In the genomic region with DNA sequence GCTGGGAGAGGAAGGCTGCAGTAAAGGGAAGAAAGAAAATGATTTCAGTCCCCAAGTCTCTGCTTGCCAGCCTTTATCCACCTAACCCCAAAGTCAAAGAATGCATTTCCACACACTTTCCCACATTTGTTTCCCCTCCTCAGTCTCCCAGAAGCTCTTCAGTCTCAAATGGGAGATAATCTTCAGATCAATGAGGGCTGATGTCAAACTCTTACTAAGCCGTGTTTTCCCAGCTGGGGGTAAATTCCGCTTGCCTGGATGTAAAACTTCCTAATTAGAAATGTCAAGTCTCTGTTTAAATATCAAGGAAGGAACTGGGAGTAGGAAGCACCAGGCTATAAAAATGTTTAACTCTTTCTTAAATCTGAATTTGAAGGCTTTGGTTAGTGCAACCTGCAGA, we compare ENCODE assay signal across 30 cellular contexts.
A peak's percentile ranks its signal among the peaks of the same experiment; 100 is the strongest.
DNase-seq lines count a peak whose midpoint lies in the region; ATAC-seq and TF ChIP-seq lines count a peak whose summit lies in the region.
"Had no signal": no experiment of that assay in that cellular context is flagged by ENCODE, and none has a peak within 500 bp of the region (broad histone marks: within the 10 kb centered on the region; RNA-seq: fewer than 3 reads in every experiment).

No MANE protein-coding gene starts in this region.

- no peak overlapping the region for H3T11ph ChIP-seq in H9 (ENCODE audit: low read length)

- no peaks in the 10 kb centered on the region for H3K27me3 ChIP-seq in H9 (ENCODE audit: insufficient read depth, low read length)
- H3K27me3 ChIP-seq: SJCRH30 had no signal

- peaks cover 4 to 14% (median 14%) of the 10 kb centered on the region in 3 experiments for H3K36me3 Mint-ChIP-seq in H9 (ENCODE audit: insufficient read depth in 1 of 3, low read depth in 3 of 3)
- H3K36me3 Mint-ChIP-seq in WTC11, result peaks cover 10% of the 10 kb centered on the region
- H3K36me3 Mint-ChIP-seq in progenitor cell of endocrine pancreas (ENCODE audit: insufficient read depth), result peaks cover 1% of the 10 kb centered on the region

- peaks cover 10% of the 10 kb centered on the region for H3K9me3 ChIP-seq in H9 (ENCODE audit: control insufficient read depth, low read depth, low read length)
- H3K9me3 ChIP-seq: SJCRH30 had no signal

- in situ Hi-C loops in G401 (cut with HindIII; ENCODE audit: low sequenced_read_pairs), result no loop called here

- no peak overlapping the region for H3K4me2 ChIP-seq in H9 (ENCODE audit: insufficient read depth, insufficient read length, low read length)
- H3K4me2 ChIP-seq: BLaER1 treated with 17β-estradiol and CSF1 and Interleukin-3, amounts not matched to agents 10 nM and 100 nM; PC-9 had no signal

- no peak overlapping the region for H2BK120ac ChIP-seq in H9 (ENCODE audit: low read depth, low read length, poor library complexity, severe bottlenecking)

- no peak overlapping the region for H2BK12ac ChIP-seq in H9 (ENCODE audit: insufficient read length, low read depth, low read length)

- H4K91ac ChIP-seq in H9 (ENCODE audit: insufficient read length, low read depth, low read length), result no peak overlapping the region

- POLR2A ChIA-PET in WTC11 (lab: Charles Lee), result no interaction called here

- no peaks in the 10 kb centered on the region for H3K4me1 ChIP-seq in H9 (ENCODE audit: insufficient read depth, low read length)
- H3K4me1 ChIP-seq: BLaER1 treated with 17β-estradiol and CSF1 and Interleukin-3, amounts not matched to agents 10 nM and 100 nM; SJCRH30 had no signal

- H3K23me2 ChIP-seq in H9 (ENCODE audit: insufficient read length, low read depth, low read length, poor library complexity, severe bottlenecking), result no peaks in the 10 kb centered on the region

- no peak overlapping the region for H2BK5ac ChIP-seq in H9 (ENCODE audit: insufficient read length, low read length)

- H4K5ac ChIP-seq in H9 (ENCODE audit: insufficient read length, low read depth, low read length), result no peak overlapping the region

- peak overlapping the region in 2 of 3 experiments; percentile 15 to 78; a peak in 3 of 7 replicates for H3K27ac Mint-ChIP-seq in H9
- peak overlapping the region; percentile 42 for H3K27ac Mint-ChIP-seq in WTC11
- peak overlapping the region; percentile 14 for H3K27ac Mint-ChIP-seq in progenitor cell of endocrine pancreas
- H3K27ac Mint-ChIP-seq: CD4-positive, alpha-beta T cell had no signal

- DNase-seq in H9, result no peak
- no peak for DNase-seq in WTC11 (ENCODE audit: low spot score)
- peak; percentile 25 for DNase-seq in iPS-NIHi7 (ENCODE audit: extremely low spot score)
- no peak for DNase-seq in progenitor cell of endocrine pancreas (ENCODE audit: low spot score, unreplicated experiment)
- DNase-seq in stimulated activated naive CD4-positive, alpha-beta T cell (lab: John Stamatoyannopoulos, UW), result no peak
- no peak for DNase-seq in G401 (ENCODE audit: low spot score)
- DNase-seq in UCSD-AML1 (lab: John Stamatoyannopoulos, UW; ENCODE audit: unreplicated experiment), result no peak
- DNase-seq: AML-193; CD4-positive, alpha-beta T cell; DMS53; GDM1; H7; Karpas-422; NCI-H1105; NCI-H1436 treated with DMSO at 0.1 percent for 48 hours; NCI-H187 treated with DMSO at 0.1 percent for 48 hours; NCI-H2171 treated with DMSO at 0.1 percent for 48 hours; NCI-H345; NCI-H524; NCI-H748 treated with DMSO at 0.1 percent for 48 hours; NK-92 treated with Interleukin-12 subunit alpha and Interleukin-12 subunit beta, amount 100 ng/mL, for 24 hours; PC-9; SJCRH30 had no signal

- H2AK5ac ChIP-seq in H9 (ENCODE audit: insufficient read length, low read length), result no peak overlapping the region

- no peaks in the 10 kb centered on the region for H4K20me1 ChIP-seq in H9 (ENCODE audit: control insufficient read depth, insufficient read depth, insufficient read length)
- H4K20me1 ChIP-seq: BLaER1 treated with 17β-estradiol and CSF1 and Interleukin-3, amounts not matched to agents 10 nM and 100 nM had no signal

- H2AFZ ChIP-seq in H9 (ENCODE audit: low read length), result no peak overlapping the region
- H2AFZ ChIP-seq: PC-9 had no signal

- peak; percentile 58 for ATAC-seq in WTC11
- ATAC-seq in GM21717 (IDR thresholded peaks at IDR 0.05; ENCODE audit: unreplicated experiment), result no peak
- ATAC-seq: GM12878, HepG2, Right ventricle myocardium inferior, SK-N-SH treated with all-trans-retinoic acid at 6 μM for 48 hours had no signal

- no peak overlapping the region for H2BK15ac ChIP-seq in H9 (ENCODE audit: low read depth, low read length)

- no peak overlapping the region for H3K4ac ChIP-seq in H9 (ENCODE audit: low read depth, low read length)

- peak overlapping the region in 1 of 2 experiments; percentile 28; a peak in 1 of 5 replicates for H3K4me3 Mint-ChIP-seq in H9
- no peak overlapping the region for H3K4me3 Mint-ChIP-seq in WTC11
- no peak overlapping the region for H3K4me3 Mint-ChIP-seq in progenitor cell of endocrine pancreas (ENCODE audit: low read depth)
- H3K4me3 Mint-ChIP-seq: CD4-positive, alpha-beta T cell had no signal

- TF ChIP-seq CTCF in H9 (conservative IDR thresholded peaks at IDR 0.05) (no peak), WTC11 (IDR thresholded peaks at IDR 0.05) (no peak), progenitor cell of endocrine pancreas (IDR thresholded peaks at IDR 0.05; ENCODE audit: unreplicated experiment) (no peak)

- no CpG with 5 or more reads among the region's 2 CpGs for WGBS in H9 (ENCODE audit: extremely low coverage, insufficient read length, low lambda C conversion rate)

- no peak overlapping the region for H3K27ac ChIP-seq in H9 (ENCODE audit: insufficient read length, low read depth, low read length)
- H3K27ac ChIP-seq: BLaER1 treated with 17β-estradiol and CSF1 and Interleukin-3, amounts not matched to agents 10 nM and 100 nM; HL-60; PC-9; SJCRH30 had no signal

- H3K23ac ChIP-seq in H9 (ENCODE audit: insufficient read length, low read depth, low read length), result no peak overlapping the region

- CTCF ChIA-PET in WTC11 (lab: Charles Lee), result no interaction called here

- H3K9ac ChIP-seq in H9 (ENCODE audit: extremely low read depth, insufficient read length, low read length), result no peak overlapping the region
- H3K9ac ChIP-seq: BLaER1 treated with 17β-estradiol and CSF1 and Interleukin-3, amounts not matched to agents 10 nM and 100 nM had no signal

- peaks cover 12 to 36% of the 10 kb centered on the region in 2 experiments for H3K4me1 Mint-ChIP-seq in H9
- peaks cover 32% of the 10 kb centered on the region for H3K4me1 Mint-ChIP-seq in WTC11
- H3K4me1 Mint-ChIP-seq in progenitor cell of endocrine pancreas (ENCODE audit: low read depth), result peaks cover 13% of the 10 kb centered on the region

- H3K14ac ChIP-seq in H9 (ENCODE audit: insufficient read depth, low read length), result no peak overlapping the region

- no peak overlapping the region for H4K8ac ChIP-seq in H9 (replicated peaks; ENCODE audit: insufficient read length, low read depth, low read length)

- H3K27me3 Mint-ChIP-seq in H9 (ENCODE audit: low read depth), result peaks cover 11% of the 10 kb centered on the region
- peaks cover 26% of the 10 kb centered on the region for H3K27me3 Mint-ChIP-seq in WTC11 (ENCODE audit: low read depth)
- no peaks in the 10 kb centered on the region for H3K27me3 Mint-ChIP-seq in progenitor cell of endocrine pancreas
- H3K27me3 Mint-ChIP-seq: CD4-positive, alpha-beta T cell had no signal

- peaks cover 16 to 42% of the 10 kb centered on the region in 2 experiments for H3K9me3 Mint-ChIP-seq in H9
- H3K9me3 Mint-ChIP-seq in WTC11, result peaks cover 15% of the 10 kb centered on the region
- H3K9me3 Mint-ChIP-seq in progenitor cell of endocrine pancreas (ENCODE audit: low read depth), result peaks cover 11% of the 10 kb centered on the region

- H3K79me1 ChIP-seq in H9 (ENCODE audit: insufficient read depth, low read depth, low read length, poor library complexity, severe bottlenecking), result no peaks in the 10 kb centered on the region

- no peak overlapping the region for H3K56ac ChIP-seq in H9 (ENCODE audit: insufficient read length, low read depth, low read length)

- no peak overlapping the region for H2BK20ac ChIP-seq in H9 (ENCODE audit: low read depth, low read length, poor library complexity, severe bottlenecking)

- H3K79me2 ChIP-seq in H9 (ENCODE audit: insufficient read depth, low read length), result no peaks in the 10 kb centered on the region

- H3K18ac ChIP-seq in H9 (ENCODE audit: insufficient read length, low read depth, low read length), result no peak overlapping the region

TF ChIP-seq in WTC11, 78 proteins besides CTCF, POLR2A, EP300 and RAD21 (continues in another document):
- TF ChIP-seq SP1 (CRISPR knock-in tag; conservative IDR thresholded peaks at IDR 0.05) (no peak), HMGA2 (CRISPR knock-in tag; IDR thresholded peaks at IDR 0.05) (no peak)
- TF ChIP-seq, protein P1, sequence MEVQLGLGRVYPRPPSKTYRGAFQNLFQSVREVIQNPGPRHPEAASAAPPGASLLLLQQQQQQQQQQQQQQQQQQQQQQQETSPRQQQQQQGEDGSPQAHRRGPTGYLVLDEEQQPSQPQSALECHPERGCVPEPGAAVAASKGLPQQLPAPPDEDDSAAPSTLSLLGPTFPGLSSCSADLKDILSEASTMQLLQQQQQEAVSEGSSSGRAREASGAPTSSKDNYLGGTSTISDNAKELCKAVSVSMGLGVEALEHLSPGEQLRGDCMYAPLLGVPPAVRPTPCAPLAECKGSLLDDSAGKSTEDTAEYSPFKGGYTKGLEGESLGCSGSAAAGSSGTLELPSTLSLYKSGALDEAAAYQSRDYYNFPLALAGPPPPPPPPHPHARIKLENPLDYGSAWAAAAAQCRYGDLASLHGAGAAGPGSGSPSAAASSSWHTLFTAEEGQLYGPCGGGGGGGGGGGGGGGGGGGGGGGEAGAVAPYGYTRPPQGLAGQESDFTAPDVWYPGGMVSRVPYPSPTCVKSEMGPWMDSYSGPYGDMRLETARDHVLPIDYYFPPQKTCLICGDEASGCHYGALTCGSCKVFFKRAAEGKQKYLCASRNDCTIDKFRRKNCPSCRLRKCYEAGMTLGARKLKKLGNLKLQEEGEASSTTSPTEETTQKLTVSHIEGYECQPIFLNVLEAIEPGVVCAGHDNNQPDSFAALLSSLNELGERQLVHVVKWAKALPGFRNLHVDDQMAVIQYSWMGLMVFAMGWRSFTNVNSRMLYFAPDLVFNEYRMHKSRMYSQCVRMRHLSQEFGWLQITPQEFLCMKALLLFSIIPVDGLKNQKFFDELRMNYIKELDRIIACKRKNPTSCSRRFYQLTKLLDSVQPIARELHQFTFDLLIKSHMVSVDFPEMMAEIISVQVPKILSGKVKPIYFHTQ (CRISPR knock-in tag; IDR thresholded peaks at IDR 0.05), result no peak
- TF ChIP-seq, protein P2, sequence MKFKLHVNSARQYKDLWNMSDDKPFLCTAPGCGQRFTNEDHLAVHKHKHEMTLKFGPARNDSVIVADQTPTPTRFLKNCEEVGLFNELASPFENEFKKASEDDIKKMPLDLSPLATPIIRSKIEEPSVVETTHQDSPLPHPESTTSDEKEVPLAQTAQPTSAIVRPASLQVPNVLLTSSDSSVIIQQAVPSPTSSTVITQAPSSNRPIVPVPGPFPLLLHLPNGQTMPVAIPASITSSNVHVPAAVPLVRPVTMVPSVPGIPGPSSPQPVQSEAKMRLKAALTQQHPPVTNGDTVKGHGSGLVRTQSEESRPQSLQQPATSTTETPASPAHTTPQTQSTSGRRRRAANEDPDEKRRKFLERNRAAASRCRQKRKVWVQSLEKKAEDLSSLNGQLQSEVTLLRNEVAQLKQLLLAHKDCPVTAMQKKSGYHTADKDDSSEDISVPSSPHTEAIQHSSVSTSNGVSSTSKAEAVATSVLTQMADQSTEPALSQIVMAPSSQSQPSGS (CRISPR knock-in tag; IDR thresholded peaks at IDR 0.05; ENCODE audit: borderline replicate concordance, low read depth), result no peak
